8 cellular contexts compared by ENCODE assay signal in the genomic region with DNA sequence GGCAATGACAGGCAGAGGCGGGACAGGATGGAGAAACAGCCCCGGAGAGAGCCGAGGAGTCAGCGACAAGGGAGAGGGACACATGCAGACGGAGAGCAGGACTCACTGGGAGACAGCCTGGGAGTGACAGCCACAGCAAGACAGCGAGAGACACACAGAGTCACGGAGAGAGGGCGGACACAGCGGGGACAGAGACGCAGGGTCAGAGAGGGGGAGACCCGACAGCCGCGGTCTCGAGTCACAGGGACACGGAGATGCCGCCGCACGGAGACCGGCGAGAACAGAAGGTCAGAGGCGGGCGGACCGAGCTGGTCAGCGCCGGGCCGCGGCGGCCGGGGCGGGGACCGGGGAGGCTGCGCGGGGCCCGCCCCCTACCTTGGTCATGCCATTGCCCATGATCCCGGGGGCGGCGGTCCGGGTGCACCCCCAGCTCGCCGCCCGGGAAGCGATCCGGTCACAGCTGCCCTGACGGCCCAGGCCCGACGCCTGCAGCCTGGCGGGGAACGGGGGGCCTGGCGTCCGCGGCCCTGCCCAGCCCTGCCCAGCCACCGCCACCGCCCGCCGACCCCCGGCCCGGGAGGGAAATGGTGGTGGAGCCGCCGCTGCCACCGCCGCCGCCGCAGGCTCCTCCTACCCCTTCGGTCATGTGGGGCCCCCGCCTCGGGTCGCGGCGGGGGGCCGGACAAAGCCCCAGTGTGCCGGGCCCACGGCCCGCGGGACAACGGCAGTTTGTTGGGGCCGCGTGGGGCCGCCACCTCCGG. TPM values are rescaled to one million over a fixed set of nuclear protein-coding genes. Genes with fewer than 3 reads are reported as not detected.
DNase-seq lines count a peak whose midpoint lies in the region; ATAC-seq and TF ChIP-seq lines count a peak whose summit lies in the region.

A gene with protein sequence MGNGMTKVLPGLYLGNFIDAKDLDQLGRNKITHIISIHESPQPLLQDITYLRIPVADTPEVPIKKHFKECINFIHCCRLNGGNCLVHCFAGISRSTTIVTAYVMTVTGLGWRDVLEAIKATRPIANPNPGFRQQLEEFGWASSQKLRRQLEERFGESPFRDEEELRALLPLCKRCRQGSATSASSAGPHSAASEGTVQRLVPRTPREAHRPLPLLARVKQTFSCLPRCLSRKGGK (minus strand): TSS at position 586 of the 761 bp plus-strand sequence. CDS start 190 bp downstream, at position 396.
A gene with protein sequence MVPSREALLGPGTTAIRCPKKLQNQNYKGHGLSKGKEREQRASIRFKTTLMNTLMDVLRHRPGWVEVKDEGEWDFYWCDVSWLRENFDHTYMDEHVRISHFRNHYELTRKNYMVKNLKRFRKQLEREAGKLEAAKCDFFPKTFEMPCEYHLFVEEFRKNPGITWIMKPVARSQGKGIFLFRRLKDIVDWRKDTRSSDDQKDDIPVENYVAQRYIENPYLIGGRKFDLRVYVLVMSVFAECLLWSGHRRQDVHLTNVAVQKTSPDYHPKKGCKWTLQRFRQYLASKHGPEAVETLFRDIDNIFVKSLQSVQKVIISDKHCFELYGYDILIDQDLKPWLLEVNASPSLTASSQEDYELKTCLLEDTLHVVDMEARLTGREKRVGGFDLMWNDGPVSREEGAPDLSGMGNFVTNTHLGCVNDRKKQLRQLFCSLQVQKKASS (plus strand): TSS at position 693 of the 761 bp plus-strand sequence. CDS start 493 bp downstream, outside the sequence.

- DNase-seq in body of pancreas (peak; percentile 44 to 67 (median 52)), iPS-NIHi7 (ENCODE audit: extremely low spot score) (peak; percentile 47), skeletal muscle cell (ENCODE audit: low read depth) (no peak), GDM1 (lab: John Stamatoyannopoulos, UW) (no peak)

- H3K4me2 ChIP-seq in DOHH2 (ENCODE audit: low read length) = peak within 1 kb of the TSS; percentile 67
- peak within 1 kb of the TSS; percentile 50; the same call in 1 of the 2 replicates for H3K4me2 ChIP-seq in KMS-11

- H4K20me1 ChIP-seq in DOHH2 (ENCODE audit: control insufficient read depth, insufficient read depth, low read depth, low read length) (no peaks in the 10 kb centered on the region), KMS-11 (ENCODE audit: insufficient read depth) (no peaks in the 10 kb centered on the region)

- H3K36me3 ChIP-seq in DOHH2 (ENCODE audit: control insufficient read depth, low read length) (no peaks in the 10 kb centered on the region), KMS-11 (ENCODE audit: insufficient read depth) (no peaks in the 10 kb centered on the region), body of pancreas (replicated peaks in 1 of 2; ENCODE audit: insufficient read depth in 1 of 2, low read depth in 2 of 2) (no peaks in the 10 kb centered on the region)

- H3K4me1 ChIP-seq in DOHH2 (ENCODE audit: control insufficient read depth, low read length) = peaks cover 24% of the 10 kb centered on the region
- peaks cover 3% of the 10 kb centered on the region for H3K4me1 ChIP-seq in KMS-11 (ENCODE audit: low read depth, poor library complexity, severe bottlenecking)
- H3K4me1 ChIP-seq in body of pancreas = peaks cover 16% of the 10 kb centered on the region

- H3K27ac ChIP-seq in DOHH2 (ENCODE audit: low read depth, low read length) (no peak within 1 kb of the TSS), KMS-11 (no peak within 1 kb of the TSS), body of pancreas (peak within 1 kb of the TSS in 3 of 4 donors; percentile 46 to 54 (median 52))

- peak; percentile 14 to 43 (median 42) for TF ChIP-seq POLR2A in body of pancreas (IDR thresholded peaks at IDR 0.05)

- TF ChIP-seq CTCF in DOHH2 (IDR thresholded peaks at IDR 0.05; ENCODE audit: low read depth, low read length, poor library complexity, severe bottlenecking) (no peak), KMS-11 (conservative IDR thresholded peaks at IDR 0.05; ENCODE audit: low read depth, low read length) (no peak), body of pancreas (IDR thresholded peaks at IDR 0.05) (no peak)

- peak; percentile 82 for ATAC-seq in body of pancreas
- ATAC-seq in HG03097 (IDR thresholded peaks at IDR 0.05; ENCODE audit: low FRiP score, unreplicated experiment) = no peak
- ATAC-seq in HG03469 (IDR thresholded peaks at IDR 0.05; ENCODE audit: unreplicated experiment) = no peak

- H3K9me3 ChIP-seq in DOHH2 (ENCODE audit: control insufficient read depth, insufficient read depth, low read length) (no peaks in the 10 kb centered on the region), body of pancreas (no peaks in the 10 kb centered on the region)

- intact Hi-C loops in body of pancreas (cut with DNase I) = no loop called here

- H3K4me3 ChIP-seq in DOHH2 (ENCODE audit: low read length) = peak within 1 kb of the TSS; percentile 58
- H3K4me3 ChIP-seq in KMS-11 (IDR thresholded peaks at IDR 0.05; ENCODE audit: insufficient read depth, low read depth, low read length) = no peak within 1 kb of the TSS
- H3K4me3 ChIP-seq in body of pancreas = peak within 1 kb of the TSS; percentile 15 to 51
- H3K4me3 ChIP-seq in skeletal muscle cell (ENCODE audit: low read depth, low read length) = peak within 1 kb of the TSS; percentile 41

- peak within 1 kb of the TSS; percentile 39; the same call in 1 of the 2 replicates for H2AFZ ChIP-seq in KMS-11 (ENCODE audit: low read depth)

- no peaks in the 10 kb centered on the region; the same call in 1 of the 2 replicates for H3F3A ChIP-seq in DOHH2 (ENCODE audit: control insufficient read depth, insufficient read depth)

- no peaks in the 10 kb centered on the region for H3K9me2 ChIP-seq in DOHH2 (replicated peaks; ENCODE audit: control insufficient read depth, low read length)

- H3K27me3 ChIP-seq in DOHH2 (ENCODE audit: control insufficient read depth, low read length) = peaks cover 53% of the 10 kb centered on the region
- peaks cover 62% of the 10 kb centered on the region for H3K27me3 ChIP-seq in KMS-11 (ENCODE audit: insufficient read depth, low read depth)
- H3K27me3 ChIP-seq in body of pancreas = no peaks in the 10 kb centered on the region

- no peak within 1 kb of the TSS for H3K9ac ChIP-seq in KMS-11

- H3K79me2 ChIP-seq in DOHH2 (ENCODE audit: control insufficient read depth, low read length) (no peaks in the 10 kb centered on the region), KMS-11 (ENCODE audit: insufficient read depth, low read depth) (no peaks in the 10 kb centered on the region)

- WGBS in body of pancreas, 2 donors = 1 to 3% methylated on average over 5 to 57 of the region's 79 CpGs

RNA-seq across cellular contexts. Expression of the first gene that starts in this region (rescaled TPM):
- 1 to 10 TPM; 2.9 to 3.6 TPM for total RNA-seq in body of pancreas

RNA-seq across cellular contexts. Expression of the second gene that starts in this region (rescaled TPM):
- total RNA-seq in body of pancreas = under 1 TPM; 0.52 to 0.99 TPM

Comparison
In these comparisons a context has a peak if more than half of its experiments do, and no peak if none do; other contexts are left out.
1. H3K27ac ChIP-seq: peak in body of pancreas (3 of 4); none in DOHH2 (single experiment) and KMS-11 (single experiment).
2. DNase-seq: peak in body of pancreas (4 of 4) and iPS-NIHi7 (single experiment); none in skeletal muscle cell (single experiment) and GDM1 (single experiment).